Comparison of ENCODE assay signal across 9 cellular contexts in the genomic region with DNA sequence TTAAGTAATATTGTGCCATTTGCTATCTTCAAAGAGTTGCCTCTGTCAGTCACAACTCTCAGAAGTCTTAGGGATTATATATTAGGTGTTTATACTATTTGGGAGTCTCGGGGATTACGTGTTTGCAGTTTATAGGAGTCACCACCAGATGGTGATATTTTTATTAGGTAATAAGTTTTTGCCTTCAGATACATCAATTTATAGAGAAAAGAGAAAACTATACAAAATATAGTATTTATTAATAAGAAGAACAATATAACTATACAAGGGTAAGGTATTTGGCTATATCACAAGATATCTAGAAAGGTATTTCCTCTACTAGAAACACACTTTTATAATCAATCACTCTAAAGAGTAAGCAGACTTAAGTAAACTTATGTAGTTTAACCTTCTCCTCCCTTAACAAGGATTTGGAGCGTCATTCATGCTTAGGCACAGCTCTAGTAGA. TPM values are rescaled to one million over a fixed set of nuclear protein-coding genes. Genes with fewer than 3 reads are reported as not detected.
DNase-seq lines count a peak whose midpoint lies in the region; ATAC-seq, FAIRE-seq and TF ChIP-seq lines count a peak whose summit lies in the region.
"Had no signal": no experiment of that assay in that cellular context is flagged by ENCODE, and none has a peak within 500 bp of the region (broad histone marks: within the 10 kb centered on the region; RNA-seq: fewer than 3 reads in every experiment).

No MANE protein-coding gene starts in this region.

- no peak for ATAC-seq in GM21737 (IDR thresholded peaks at IDR 0.05; ENCODE audit: unreplicated experiment)

- no peaks in the 10 kb centered on the region for H3K79me2 ChIP-seq in keratinocyte (ENCODE audit: control insufficient read depth, insufficient read depth, low read length)

- H3K4me3 ChIP-seq in keratinocyte (ENCODE audit: control insufficient read depth in 2 of 3, extremely low read depth in 1 of 3, insufficient read depth in 2 of 3, low read depth in 1 of 3, low read length in 3 of 3) = no peak overlapping the region

- H3K9ac ChIP-seq in keratinocyte (ENCODE audit: control insufficient read depth, extremely low read depth, insufficient read depth, low read length) = no peak overlapping the region

- no peaks in the 10 kb centered on the region for H3K27me3 ChIP-seq in keratinocyte (ENCODE audit: control insufficient read depth, extremely low read depth, insufficient read depth, low read length)

- H3K9me3 ChIP-seq in keratinocyte (ENCODE audit: control insufficient read depth, low read depth, low read length) = no peaks in the 10 kb centered on the region

- H4K20me1 ChIP-seq in keratinocyte (ENCODE audit: control insufficient read depth, extremely low read depth, insufficient read depth, low read length) = no peaks in the 10 kb centered on the region

- no peaks in the 10 kb centered on the region for H3K9me1 ChIP-seq in keratinocyte (ENCODE audit: control insufficient read depth, extremely low read depth, insufficient read depth, low read length)

- H3K36me3 ChIP-seq in keratinocyte (ENCODE audit: control insufficient read depth in 2 of 2, extremely low read depth in 1 of 2, insufficient read depth in 2 of 2, low read length in 2 of 2) = no peaks in the 10 kb centered on the region

- FAIRE-seq in keratinocyte (lab: Jason Lieb, UNC) = no peak
- FAIRE-seq: H1 had no signal

- H3K27ac ChIP-seq in VCaP = no peak overlapping the region
- H3K27ac ChIP-seq in keratinocyte (ENCODE audit: control insufficient read depth, insufficient read depth, low read length) = no peak overlapping the region

- H3K4me1 ChIP-seq in keratinocyte (ENCODE audit: control insufficient read depth, extremely low read depth, insufficient read depth, low read length) = no peaks in the 10 kb centered on the region

- H3K4me2 ChIP-seq in keratinocyte (ENCODE audit: control insufficient read depth, extremely low read depth, insufficient read depth, low read depth, low read length) = no peak overlapping the region

- TF ChIP-seq CTCF in GM12874 (IDR thresholded peaks at IDR 0.05; ENCODE audit: insufficient read depth, low read depth, low read length) (peak; percentile 22; the same call in 1 of the 2 replicates), VCaP (conservative IDR thresholded peaks at IDR 0.05) (peak; percentile 78), keratinocyte (optimal IDR thresholded peaks at IDR 0.05 in 1 of 3, IDR thresholded peaks at IDR 0.05 in 1 of 3, conservative IDR thresholded peaks at IDR 0.05 in 1 of 3; ENCODE audit: extremely low read depth in 1 of 3, insufficient read depth in 2 of 3, low read length in 3 of 3) (peak in 2 of 3 experiments; percentile 30 to 39)

- dilution Hi-C loops in keratinocyte (cut with MboI; ENCODE audit: extremely low pct_ligation_motif_present, low sequenced_read_pairs) = no loop called here

- no peak overlapping the region for H2AFZ ChIP-seq in keratinocyte (ENCODE audit: control insufficient read depth, low read length)

- DNase-seq in AG08395 (ENCODE audit: low spot score) (peak; percentile 34), NCI-H1105 treated with DMSO at 0.1 percent for 48 hours (lab: John Stamatoyannopoulos, UW) (peak; percentile 73), keratinocyte (ENCODE audit: low read depth, low spot score) (no peak)
- DNase-seq in stimulated activated CD4-positive, alpha-beta T cell treated with anti-CD3 and anti-CD28 coated beads, Interleukin-4, amount 100 ng/mL, for 4 hours = no peak
- no peak for DNase-seq in activated naive CD4-positive, alpha-beta T cell treated with anti-CD3 and anti-CD28 coated beads, Interleukin-2, amount 50 U/mL, for 16 hours

RNA-seq across cellular contexts. Expression of a gene that starts 10.7 kb away (rescaled TPM):
- 43.3 to 72.3 TPM (median 44.9 TPM) in 3 replicates for polyA plus RNA-seq in keratinocyte
- polyA plus RNA-seq in keratinocyte (2011; ENCODE audit: low read depth) = 115 TPM
- polyA plus RNA-seq in keratinocyte (2011; cell fraction: cytosol; rRNA removed) = 33.8 and 75.3 TPM in 2 replicates
- 82.1 and 86.6 TPM in 2 replicates for polyA plus RNA-seq in keratinocyte (2011; cell fraction: nucleus; rRNA removed)
- polyA plus RNA-seq in keratinocyte (2012; ENCODE audit: low replicate concordance) = 35.0 and 40.7 TPM in 2 replicates
- 10.0 to 37.8 TPM (median 22.6 TPM) in 3 replicates for polyA minus RNA-seq in keratinocyte
- 34.3 TPM for polyA minus RNA-seq in keratinocyte (2011; cell fraction: cytosol; rRNA and poly(A)+ RNA removed)
- 24.7 and 65.1 TPM in 2 replicates for polyA minus RNA-seq in keratinocyte (2011; cell fraction: nucleus; rRNA and poly(A)+ RNA removed)

Comparison
In these comparisons a context has a peak if more than half of its experiments do, and no peak if none do; other contexts are left out.
1. DNase-seq: peak in AG08395 (single experiment) and NCI-H1105 treated with DMSO at 0.1 percent for 48 hours (single experiment); none in keratinocyte (single experiment), stimulated activated CD4-positive, alpha-beta T cell treated with anti-CD3 and anti-CD28 coated beads, Interleukin-4, amount 100 ng/mL, for 4 hours (0 of 2) and activated naive CD4-positive, alpha-beta T cell treated with anti-CD3 and anti-CD28 coated beads, Interleukin-2, amount 50 U/mL, for 16 hours (single experiment).
2. CTCF ChIP-seq: peak in every context shown above with its lines; median percentile 78 in VCaP; 34 in keratinocyte; 22 in GM12874.